10 cellular contexts compared by ENCODE assay signal in the genomic region with DNA sequence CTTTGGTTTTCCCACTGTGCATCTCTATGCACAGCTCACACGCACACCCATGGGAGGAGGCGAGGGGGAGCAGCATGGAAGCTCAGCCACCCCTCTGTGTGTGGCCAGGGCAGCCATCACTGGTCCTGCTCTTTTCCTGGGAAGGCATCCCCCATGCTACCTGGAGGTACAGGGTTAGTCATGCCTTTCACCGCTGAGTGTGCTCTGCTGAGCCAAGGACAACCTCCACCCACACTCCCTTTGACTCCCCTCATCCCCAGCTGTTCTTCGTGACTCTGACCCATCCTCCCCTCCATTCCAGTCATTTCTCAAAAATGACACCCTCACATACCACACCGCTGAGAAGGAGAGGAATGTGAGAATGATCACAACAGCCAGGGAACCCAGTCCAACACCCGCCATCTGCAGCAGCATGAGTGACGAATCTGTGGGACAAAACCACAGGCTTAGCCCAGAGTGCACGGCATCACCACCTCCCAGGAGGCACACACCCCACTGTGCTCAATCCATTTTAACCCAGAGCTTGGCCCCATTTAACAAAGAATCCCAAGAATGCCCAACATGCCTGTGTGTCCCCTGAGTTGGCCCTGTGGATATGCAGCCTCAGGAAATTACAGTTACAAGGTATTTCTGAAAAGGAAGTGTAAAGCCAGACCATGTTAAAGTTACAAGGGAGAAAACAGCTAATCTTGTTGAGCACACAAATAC.
A peak's percentile ranks its signal among the peaks of the same experiment; 100 is the strongest.
DNase-seq lines count a peak whose midpoint lies in the region; ATAC-seq, FAIRE-seq and TF ChIP-seq lines count a peak whose summit lies in the region.
"Had no signal": no experiment of that assay in that cellular context is flagged by ENCODE, and none has a peak within 500 bp of the region (broad histone marks: within the 10 kb centered on the region; RNA-seq: fewer than 3 reads in every experiment).

No MANE protein-coding gene starts in this region.

- peak overlapping the region; percentile 11 for H2BK120ac ChIP-seq in mesenchymal stem cell (ENCODE audit: low read depth, low read length)

- no peak overlapping the region for H2AFZ ChIP-seq in mesenchymal stem cell (ENCODE audit: low read depth, low read length)

- no peak for TF ChIP-seq CTCF in AG09309 (IDR thresholded peaks at IDR 0.05; ENCODE audit: control insufficient read depth, insufficient read depth, low read depth, low read length, missing control alignments)

- peak overlapping the region; percentile 79 to 91 for H3K18ac ChIP-seq in mesenchymal stem cell (ENCODE audit: low read depth in 1 of 2, low read length in 2 of 2)

- peak overlapping the region; percentile 83 for H4K8ac ChIP-seq in mesenchymal stem cell (ENCODE audit: low read length)

- H2AK5ac ChIP-seq in mesenchymal stem cell (ENCODE audit: low read length, severe bottlenecking), result peak overlapping the region; percentile 100

- H3K23ac ChIP-seq in mesenchymal stem cell (ENCODE audit: low read length in 2 of 2), result peak overlapping the region in 1 of 2 experiments; percentile 64

- peak overlapping the region; percentile 35 for H3K9ac ChIP-seq in mesenchymal stem cell (ENCODE audit: low read length)

- no peak overlapping the region for H3K4me2 ChIP-seq in mesenchymal stem cell (ENCODE audit: low read length, poor library complexity, severe bottlenecking)

- peak overlapping the region in 1 of 2 experiments; percentile 5 for H3K14ac ChIP-seq in mesenchymal stem cell (ENCODE audit: low read length in 2 of 2)

- peak overlapping the region; percentile 19 for H2BK15ac ChIP-seq in mesenchymal stem cell (ENCODE audit: low read depth, poor library complexity, severe bottlenecking)

- no peaks in the 10 kb centered on the region for H3K9me3 ChIP-seq in ectodermal cell (ENCODE audit: control insufficient read depth, low read length)
- no peaks in the 10 kb centered on the region for H3K9me3 ChIP-seq in mesenchymal stem cell (ENCODE audit: control insufficient read depth, low read length)
- H3K9me3 ChIP-seq: adrenal gland had no signal

- H3K36me3 ChIP-seq in ectodermal cell (ENCODE audit: control insufficient read depth, insufficient read depth, low read length), result no peaks in the 10 kb centered on the region
- H3K36me3 ChIP-seq in mesenchymal stem cell (ENCODE audit: control insufficient read depth in 1 of 2, insufficient read depth in 2 of 2, low read depth in 1 of 2, low read length in 2 of 2), result peaks cover 0 to 5% of the 10 kb centered on the region in 2 experiments
- H3K36me3 ChIP-seq: adrenal gland had no signal

- peak overlapping the region; percentile 95 for H4K91ac ChIP-seq in mesenchymal stem cell (ENCODE audit: low read length)

- ATAC-seq in GM21367 (IDR thresholded peaks at IDR 0.05; ENCODE audit: unreplicated experiment), result no peak

- H3K4me1 ChIP-seq in ectodermal cell (ENCODE audit: control insufficient read depth, insufficient read depth, low read length) (peaks cover 14% of the 10 kb centered on the region), mesenchymal stem cell (ENCODE audit: control insufficient read depth, insufficient read depth, low read depth, low read length) (peaks cover 12% of the 10 kb centered on the region)
- H3K4me1 ChIP-seq: adrenal gland had no signal

- peak overlapping the region; percentile 52 for H3K27ac ChIP-seq in ectodermal cell (ENCODE audit: insufficient read depth, low read depth, low read length, poor library complexity, severe bottlenecking)
- peak overlapping the region; percentile 100 for H3K27ac ChIP-seq in mesenchymal stem cell (ENCODE audit: low read length, poor library complexity, severe bottlenecking)
- H3K27ac ChIP-seq in substantia nigra (ENCODE audit: low read depth, low read length, poor library complexity, severe bottlenecking), result no peak overlapping the region
- H3K27ac ChIP-seq: adrenal gland had no signal

- H3K4ac ChIP-seq in mesenchymal stem cell (ENCODE audit: low read depth in 1 of 2, low read length in 2 of 2), result peak overlapping the region; percentile 47 to 90

- DNase-seq in AG09309 (ENCODE audit: low read depth) (peak; percentile 100), mesenchymal stem cell (peak; percentile 98), GM19239 (ENCODE audit: insufficient read length, low spot score) (no peak), UCSD-AML1 (lab: John Stamatoyannopoulos, UW; ENCODE audit: unreplicated experiment) (no peak), substantia nigra (lab: John Stamatoyannopoulos, UW) (no peak)
- DNase-seq: posterior cingulate gyrus had no signal

- WGBS in ectodermal cell, 2 experiments, result 55 to 58% methylated on average over 8 of the region's 8 CpGs
- WGBS in mesenchymal stem cell, result 15% methylated on average over 8 of the region's 8 CpGs

- FAIRE-seq in GM19239 (lab: Jason Lieb, UNC), result no peak

- TF ChIP-seq RAD21 in Ishikawa (IDR thresholded peaks at IDR 0.05; ENCODE audit: low read depth), result no peak; the same call in none of the 2 replicates

- H3K4me3 ChIP-seq in AG09309 (ENCODE audit: control insufficient read depth, low read depth, low read length) (no peak overlapping the region), ectodermal cell (ENCODE audit: insufficient read depth, low read depth, low read length) (no peak overlapping the region), mesenchymal stem cell (ENCODE audit: insufficient read depth in 1 of 2, low read depth in 1 of 2, low read length in 2 of 2) (no peak overlapping the region)
- H3K4me3 ChIP-seq: adrenal gland had no signal

- H2BK12ac ChIP-seq in mesenchymal stem cell (ENCODE audit: low read length in 2 of 2), result peak overlapping the region; percentile 85 to 90

- peak; percentile 100 for TF ChIP-seq EP300 in Ishikawa (IDR thresholded peaks at IDR 0.05; ENCODE audit: borderline replicate concordance)

- H2BK5ac ChIP-seq in mesenchymal stem cell (ENCODE audit: low read depth, low read length, poor library complexity, severe bottlenecking), result peak overlapping the region; percentile 100

- H3K27me3 ChIP-seq in ectodermal cell (ENCODE audit: control insufficient read depth, insufficient read depth, low read length, poor library complexity, severe bottlenecking), result no peaks in the 10 kb centered on the region
- H3K27me3 ChIP-seq in mesenchymal stem cell (ENCODE audit: control insufficient read depth in 1 of 2, insufficient read depth in 1 of 2, low read length in 2 of 2), result no peaks in the 10 kb centered on the region
- H3K27me3 ChIP-seq: adrenal gland had no signal

- peaks cover 4% of the 10 kb centered on the region for H3K79me1 ChIP-seq in mesenchymal stem cell (replicated peaks; ENCODE audit: low read length, poor library complexity, severe bottlenecking)

TF ChIP-seq in Ishikawa, 13 proteins besides CTCF, POLR2A, EP300 and RAD21:
- TF ChIP-seq, protein P1, sequence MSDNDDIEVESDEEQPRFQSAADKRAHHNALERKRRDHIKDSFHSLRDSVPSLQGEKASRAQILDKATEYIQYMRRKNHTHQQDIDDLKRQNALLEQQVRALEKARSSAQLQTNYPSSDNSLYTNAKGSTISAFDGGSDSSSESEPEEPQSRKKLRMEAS (IDR thresholded peaks at IDR 0.05), result peak; percentile 73; the same call in 1 of the 2 replicates
- TF ChIP-seq TCF12 (IDR thresholded peaks at IDR 0.05; ENCODE audit: low read depth) (peak; percentile 100), FOXM1 (IDR thresholded peaks at IDR 0.05; ENCODE audit: borderline replicate concordance, low read depth) (peak; percentile 98), CREB1 (IDR thresholded peaks at IDR 0.05; ENCODE audit: low read depth) (peak; percentile 56; the same call in 1 of the 2 replicates), ZBTB7A (IDR thresholded peaks at IDR 0.05; ENCODE audit: low read depth) (no peak), CEBPB (IDR thresholded peaks at IDR 0.05) (peak; percentile 59; the same call in 1 of the 2 replicates), NFIC (IDR thresholded peaks at IDR 0.05) (peak; percentile 96), REST (IDR thresholded peaks at IDR 0.05; ENCODE audit: low read depth) (no peak), YY1 (IDR thresholded peaks at IDR 0.05; ENCODE audit: low read depth) (peak; percentile 63), TEAD4 (IDR thresholded peaks at IDR 0.05) (peak; percentile 100), TAF1 (IDR thresholded peaks at IDR 0.05; ENCODE audit: low read depth) (no peak), EGR1 (IDR thresholded peaks at IDR 0.05) (peak; percentile 79)
- TF ChIP-seq, protein P2, sequence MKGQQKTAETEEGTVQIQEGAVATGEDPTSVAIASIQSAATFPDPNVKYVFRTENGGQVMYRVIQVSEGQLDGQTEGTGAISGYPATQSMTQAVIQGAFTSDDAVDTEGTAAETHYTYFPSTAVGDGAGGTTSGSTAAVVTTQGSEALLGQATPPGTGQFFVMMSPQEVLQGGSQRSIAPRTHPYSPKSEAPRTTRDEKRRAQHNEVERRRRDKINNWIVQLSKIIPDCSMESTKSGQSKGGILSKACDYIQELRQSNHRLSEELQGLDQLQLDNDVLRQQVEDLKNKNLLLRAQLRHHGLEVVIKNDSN (IDR thresholded peaks at IDR 0.05), result no peak

Comparison
In these comparisons a context has a peak if more than half of its experiments do, and no peak if none do; other contexts are left out.
1. DNase-seq: peak in AG09309 (single experiment) and mesenchymal stem cell (single experiment); none in GM19239 (single experiment), UCSD-AML1 (single experiment) and substantia nigra (0 of 49).